In genomic region chr2:11530864-11531451, GRCh38 we compare ENCODE assay signal across 15 cellular contexts.
"Had no signal": no experiment of that assay in that cellular context is flagged by ENCODE, and none has a peak within 500 bp of the region (broad histone marks: within the 10 kb centered on the region; RNA-seq: fewer than 3 reads in every experiment).

No MANE protein-coding gene starts in this region.

- H3K36me3 ChIP-seq: gastroesophageal sphincter, heart left ventricle, left lung, right atrium auricular region, transverse colon had no signal

- H3K27me3 ChIP-seq: right atrium auricular region had no signal

- H3K27ac Mint-ChIP-seq: activated CD4-positive, alpha-beta T cell treated with anti-CD3 and anti-CD28 coated beads for 36 hours; activated naive CD4-positive, alpha-beta T cell treated with anti-CD3 and anti-CD28 coated beads for 36 hours; brain; progenitor cell of endocrine pancreas; stimulated activated naive CD8-positive, alpha-beta T cell treated with anti-CD3 and anti-CD28 coated beads, Interleukin-15, Interleukin-2, amounts not matched to agents 100 ng/mL and 50 ng/mL, for 24 hours; WTC11 had no signal

- ATAC-seq: activated CD4-positive, alpha-beta T cell treated with anti-CD3 and anti-CD28 coated beads for 36 hours; gastroesophageal sphincter; left lung; WTC11 had no signal

- H3K9me3 Mint-ChIP-seq: activated naive CD4-positive, alpha-beta T cell treated with anti-CD3 and anti-CD28 coated beads for 36 hours; stimulated activated naive CD8-positive, alpha-beta T cell treated with anti-CD3 and anti-CD28 coated beads, Interleukin-15, Interleukin-2, amounts not matched to agents 100 ng/mL and 50 ng/mL, for 24 hours had no signal

- H3K4me1 Mint-ChIP-seq: activated CD4-positive, alpha-beta T cell treated with anti-CD3 and anti-CD28 coated beads for 36 hours; brain had no signal

- H3K4me3 Mint-ChIP-seq: activated CD4-positive, alpha-beta T cell treated with anti-CD3 and anti-CD28 coated beads for 36 hours; activated naive CD4-positive, alpha-beta T cell treated with anti-CD3 and anti-CD28 coated beads for 36 hours; brain; stimulated activated naive CD8-positive, alpha-beta T cell treated with anti-CD3 and anti-CD28 coated beads, Interleukin-15, Interleukin-2, amounts not matched to agents 100 ng/mL and 50 ng/mL, for 24 hours; WTC11 had no signal

- H3K9me3 ChIP-seq: gastroesophageal sphincter, left lung, right atrium auricular region, transverse colon had no signal

- H3K36me3 Mint-ChIP-seq: brain had no signal

- H3K4me1 ChIP-seq: gastroesophageal sphincter, heart left ventricle, left lung, right atrium auricular region had no signal

- H3K27me3 Mint-ChIP-seq: progenitor cell of endocrine pancreas had no signal

- H3K27ac ChIP-seq: gastroesophageal sphincter, heart left ventricle, left lung, right atrium auricular region, transverse colon had no signal

- H3K4me3 ChIP-seq: gastroesophageal sphincter, heart left ventricle, left lung, right atrium auricular region, skin epidermis, transverse colon had no signal

- DNase-seq: activated CD4-positive, alpha-beta T cell treated with anti-CD3 and anti-CD28 coated beads for 36 hours; activated CD4-positive, alpha-beta T cell treated with anti-CD3 and anti-CD28 coated beads, Interleukin-2, amount 50 U/mL, for 48 hours; activated naive CD4-positive, alpha-beta T cell treated with anti-CD3 and anti-CD28 coated beads for 36 hours; central memory CD4-positive, alpha-beta T cell; heart left ventricle; kidney; left lung; transverse colon had no signal
